In the genomic region with DNA sequence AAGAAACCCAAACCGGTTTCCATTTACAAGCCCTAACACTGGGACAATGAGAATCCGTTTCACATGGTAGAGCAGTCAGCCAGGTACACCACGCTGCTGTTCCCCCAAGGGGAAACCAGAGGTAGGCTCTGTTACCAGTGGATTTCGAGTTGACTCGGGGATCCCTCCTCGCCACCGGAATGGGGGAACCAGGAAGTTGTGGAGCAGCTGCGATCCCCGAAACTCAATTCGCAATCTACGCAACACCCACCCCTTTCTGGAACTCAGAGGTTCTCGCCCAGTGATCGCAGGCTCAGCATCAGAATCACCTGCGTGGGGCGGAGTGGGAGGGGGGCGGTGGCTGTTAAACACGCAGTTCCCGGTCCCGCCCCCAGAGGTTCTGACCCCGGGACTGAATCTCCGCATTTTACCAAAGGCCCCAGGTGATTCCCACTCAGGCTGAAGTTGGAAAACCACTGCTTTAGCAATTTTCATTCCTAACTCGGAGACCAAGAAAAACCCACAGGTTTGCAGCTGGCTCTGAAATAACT, we compare ENCODE assay signal across 8 cellular contexts. TPM values are rescaled to one million over a fixed set of nuclear protein-coding genes. Genes with fewer than 3 reads are reported as not detected.
A peak's percentile ranks its signal among the peaks of the same experiment; 100 is the strongest.
DNase-seq lines count a peak whose midpoint lies in the region; ATAC-seq and TF ChIP-seq lines count a peak whose summit lies in the region.
"Not testable (repeated sequence)": the region's sequence is repeated elsewhere in the genome, so short reads cannot be mapped to it uniquely, and the experiment has no call there.

No MANE protein-coding gene starts in this region.

- not testable (repeated sequence) for H3K9me3 Mint-ChIP-seq in activated B cell treated with CpG ODN at 0.5 μM for 24 hours

- H3K36me3 ChIP-seq in adrenal gland (replicated peaks in 1 of 2), result not testable (repeated sequence)

- not testable (repeated sequence) for H3K36me3 Mint-ChIP-seq in activated B cell treated with CpG ODN at 0.5 μM for 24 hours (ENCODE audit: low read depth)

- not testable (repeated sequence) for TF ChIP-seq POLR2A in adrenal gland (IDR thresholded peaks at IDR 0.05)

- H3K9me3 ChIP-seq in adrenal gland (replicated peaks in 1 of 3), result not testable (repeated sequence)

- H3K4me3 ChIP-seq in LNCaP clone FGC (ENCODE audit: low read depth, low read length), result peak overlapping the region; percentile 78
- peak overlapping the region; percentile 1 to 83 (median 44) for H3K4me3 ChIP-seq in adrenal gland

- DNase-seq in AG08396 (ENCODE audit: low spot score) (peak; percentile 9), activated B cell treated with CpG ODN at 0.5 μM for 24 hours (peak; percentile 57), adrenal gland (peak; percentile 51 to 86 (median 64)), germinal center (ENCODE audit: low spot score) (peak; percentile 12), myocyte (ENCODE audit: low read depth) (peak; percentile 18)
- DNase-seq in LNCaP clone FGC (ENCODE audit: low read depth), result not testable (repeated sequence)
- DNase-seq in stimulated activated CD4-positive, alpha-beta T cell treated with anti-CD3 and anti-CD28 coated beads, Interleukin-4, amount 100 ng/mL, for 24 hours, result peak; percentile 75

- not testable (repeated sequence) for H3K4me1 ChIP-seq in adrenal gland (replicated peaks in 1 of 2)

- peak overlapping the region; percentile 83 for H3K4me3 Mint-ChIP-seq in activated B cell treated with CpG ODN at 0.5 μM for 24 hours

- H3K27me3 Mint-ChIP-seq in activated B cell treated with CpG ODN at 0.5 μM for 24 hours, result not testable (repeated sequence)

- peaks cover 17% of the 10 kb centered on the region for H3K4me1 Mint-ChIP-seq in activated B cell treated with CpG ODN at 0.5 μM for 24 hours

- POLR2A ChIA-PET in activated B cell treated with CpG ODN at 0.5 μM for 24 hours (lab: Charles Lee), result not testable (repeated sequence)

- CTCF ChIA-PET in activated B cell treated with CpG ODN at 0.5 μM for 24 hours (lab: Charles Lee), result not testable (repeated sequence)

- 2% methylated on average over 13 to 22 of the region's 22 CpGs for WGBS in adrenal gland, 4 donors

- ATAC-seq in GM21360 (IDR thresholded peaks at IDR 0.05; ENCODE audit: unreplicated experiment) (peak; percentile 27), activated B cell treated with CpG ODN at 0.5 μM for 24 hours (ENCODE audit: low read depth) (peak; percentile 26)

- H3K27ac Mint-ChIP-seq in activated B cell treated with CpG ODN at 0.5 μM for 24 hours, result peak overlapping the region; percentile 63

- H3K27ac ChIP-seq in adrenal gland, result peak overlapping the region in 4 of 5 donors; percentile 65 to 90 (median 79)

- TF ChIP-seq CTCF in LNCaP clone FGC (IDR thresholded peaks at IDR 0.05; ENCODE audit: control insufficient read depth, extremely low read depth, insufficient read depth); activated B cell treated with CpG ODN at 0.5 μM for 24 hours (IDR thresholded peaks at IDR 0.05): not testable (repeated sequence)
- TF ChIP-seq CTCF in adrenal gland (IDR thresholded peaks at IDR 0.05), result peak in 2 of 6 experiments; percentile 14 to 27

- not testable (repeated sequence) for H3K27me3 ChIP-seq in adrenal gland

- intact Hi-C loops in activated B cell treated with CpG ODN at 0.5 μM for 24 hours (cut with micrococcal nuclease), result loop anchor here (1.0 kb wide), 1 partner anchor 49 kb away; a partner anchor contains a TSS
- intact Hi-C loops in adrenal gland (cut with DNase I), result not testable (repeated sequence)

RNA-seq across cellular contexts. Expression of a gene that starts 49.2 kb away (rescaled TPM):
- total RNA-seq in activated B cell treated with CpG ODN at 0.5 μM for 24 hours (20.9 and 22.1 TPM in 2 replicates), adrenal gland (10 to 100 TPM; 14.6 to 58.7 (median 33.9) TPM), myocyte (13.6 and 15.6 TPM in 2 replicates)
- polyA plus RNA-seq in adrenal gland, result 10 to 100 TPM in 2 of 3 donors, 1 to 10 TPM in 1; 8.2 to 16.3 (median 13.4) TPM
- 17.2 TPM for polyA plus RNA-seq in myocyte (2012)
